ENCODE assay signal across 20 cellular contexts in the genomic region with DNA sequence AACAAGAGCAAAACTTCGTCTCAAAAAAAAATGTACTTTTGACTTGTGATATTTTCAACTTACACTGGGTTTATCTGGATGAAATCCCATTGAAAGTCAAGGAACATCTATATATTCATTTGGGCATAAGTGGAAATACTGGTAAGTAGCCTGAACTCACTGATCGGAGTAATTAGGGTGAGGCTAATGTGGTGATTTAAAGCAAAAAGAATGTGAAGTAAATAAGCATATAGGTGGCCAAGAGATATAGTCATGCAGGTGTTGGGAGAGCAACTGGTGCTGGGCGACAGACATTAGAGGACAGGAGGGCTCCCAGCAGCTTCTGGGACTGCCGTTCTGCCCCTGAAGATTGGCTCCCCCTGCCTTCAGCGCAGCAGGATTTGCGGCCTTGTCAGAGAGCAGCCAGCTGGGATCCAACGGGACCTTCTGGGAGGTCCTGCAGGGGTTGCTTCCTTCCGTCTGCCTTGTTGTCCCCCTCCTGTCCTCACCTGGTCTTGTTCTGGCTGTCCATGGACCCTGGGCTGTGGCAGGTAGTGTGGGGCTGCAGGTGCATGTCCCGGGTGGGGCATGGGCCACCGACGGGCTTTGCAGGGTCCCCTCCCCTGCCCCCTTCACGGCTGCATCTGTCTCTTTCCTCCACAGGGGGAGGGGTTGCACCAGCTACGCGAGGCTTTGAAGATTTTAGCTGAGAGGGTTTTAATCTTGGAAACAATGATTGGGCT. TPM values are rescaled to one million over a fixed set of nuclear protein-coding genes. Genes with fewer than 3 reads are reported as not detected.
DNase-seq lines count a peak whose midpoint lies in the region; ATAC-seq and TF ChIP-seq lines count a peak whose summit lies in the region.
"Had no signal": no experiment of that assay in that cellular context is flagged by ENCODE, and none has a peak within 500 bp of the region (broad histone marks: within the 10 kb centered on the region; RNA-seq: fewer than 3 reads in every experiment).

No MANE protein-coding gene starts in this region.

- H3K27ac ChIP-seq in KMS-11 (no peak overlapping the region), neural progenitor cell (no peak overlapping the region)
- H3K27ac ChIP-seq: 22Rv1, SJCRH30 had no signal

- H3K36me3 Mint-ChIP-seq in neural progenitor cell = peaks cover 11% of the 10 kb centered on the region
- H3K36me3 Mint-ChIP-seq: CD4-positive, CD25-positive, alpha-beta regulatory T cell; IgD-negative memory B cell had no signal

- TF ChIP-seq CTCF in KMS-11 (conservative IDR thresholded peaks at IDR 0.05; ENCODE audit: low read depth, low read length) = no peak
- TF ChIP-seq CTCF in epithelial cell of esophagus (IDR thresholded peaks at IDR 0.05; ENCODE audit: insufficient read depth, low read depth, low read length, missing control alignments) = no peak
- no peak for TF ChIP-seq CTCF in neural progenitor cell (IDR thresholded peaks at IDR 0.05)

- no peaks in the 10 kb centered on the region for H3F3A ChIP-seq in neural progenitor cell (ENCODE audit: low read depth)

- H4K20me1 ChIP-seq in KMS-11 (ENCODE audit: insufficient read depth) = no peaks in the 10 kb centered on the region
- no peaks in the 10 kb centered on the region for H4K20me1 ChIP-seq in neural progenitor cell (ENCODE audit: low read depth)

- peaks cover 7% of the 10 kb centered on the region for H3K4me1 ChIP-seq in KMS-11 (ENCODE audit: low read depth, poor library complexity, severe bottlenecking)
- peaks cover 8% of the 10 kb centered on the region for H3K4me1 ChIP-seq in neural progenitor cell
- H3K4me1 ChIP-seq: Caco-2, SJCRH30 had no signal

- no peaks in the 10 kb centered on the region for H3K27me3 Mint-ChIP-seq in neural progenitor cell (ENCODE audit: insufficient read depth, low read depth)

- H2AFZ ChIP-seq in KMS-11 (ENCODE audit: low read depth) (peak overlapping the region; percentile 33; the same call in 1 of the 2 replicates), neural progenitor cell (replicated peaks) (no peak overlapping the region)

- H3K4me2 ChIP-seq in KMS-11 = no peak overlapping the region
- no peak overlapping the region for H3K4me2 ChIP-seq in neural progenitor cell

- ATAC-seq in GM19467 (IDR thresholded peaks at IDR 0.05; ENCODE audit: unreplicated experiment) = no peak

- no peaks in the 10 kb centered on the region for H3K4me1 Mint-ChIP-seq in neural progenitor cell

- no peaks in the 10 kb centered on the region for H3K79me2 ChIP-seq in KMS-11 (ENCODE audit: insufficient read depth, low read depth)
- no peaks in the 10 kb centered on the region for H3K79me2 ChIP-seq in neural progenitor cell (ENCODE audit: low read depth)

- H3K36me3 ChIP-seq in KMS-11 (ENCODE audit: insufficient read depth) (no peaks in the 10 kb centered on the region), neural progenitor cell (no peaks in the 10 kb centered on the region)
- H3K36me3 ChIP-seq: SJCRH30 had no signal

- no peak overlapping the region for H3K4me3 ChIP-seq in KMS-11 (IDR thresholded peaks at IDR 0.05; ENCODE audit: insufficient read depth, low read depth, low read length)
- no peak overlapping the region for H3K4me3 ChIP-seq in epithelial cell of esophagus (ENCODE audit: low read length)
- H3K4me3 ChIP-seq in neural progenitor cell = no peak overlapping the region
- H3K4me3 ChIP-seq: SJCRH30 had no signal

- DNase-seq in NCI-H82 (lab: John Stamatoyannopoulos, UW) = peak; percentile 72
- no peak for DNase-seq in NCI-H82 treated with DMSO at 0.1 percent for 48 hours (lab: John Stamatoyannopoulos, UW; ENCODE audit: unreplicated experiment)
- peak; percentile 57 for DNase-seq in epithelial cell of esophagus (ENCODE audit: low read depth)
- peak; percentile 19 for DNase-seq in neural progenitor cell (ENCODE audit: low spot score)
- no peak for DNase-seq in stimulated activated naive CD4-positive, alpha-beta T cell treated with Interleukin-2 at 50 U/mL for 16 hours (lab: John Stamatoyannopoulos, UW)
- no peak for DNase-seq in stimulated activated CD4-positive, alpha-beta T cell treated with anti-CD3 and anti-CD28 coated beads, Interleukin-2, amount 100 ng/mL, for 24 hours
- DNase-seq: Caco-2; CD4-positive, CD25-positive, alpha-beta regulatory T cell; EL; HCEC 1CT; NCI-H187; NCI-H526 treated with DMSO at 0.1 percent for 48 hours; NK-92 treated with Interleukin-12 subunit alpha and Interleukin-12 subunit beta, amount 100 ng/mL, for 24 hours; RPMI8226; SJCRH30 had no signal

- H3K27me3 ChIP-seq in KMS-11 (ENCODE audit: insufficient read depth, low read depth) = no peaks in the 10 kb centered on the region
- H3K27me3 ChIP-seq in neural progenitor cell = no peaks in the 10 kb centered on the region
- H3K27me3 ChIP-seq: SJCRH30 had no signal

- no peaks in the 10 kb centered on the region for H3K9me3 ChIP-seq in neural progenitor cell (ENCODE audit: low read depth)
- H3K9me3 ChIP-seq: Caco-2, SJCRH30 had no signal

- H3K27ac Mint-ChIP-seq in neural progenitor cell = no peak overlapping the region
- H3K27ac Mint-ChIP-seq: B cell; CD4-positive, CD25-positive, alpha-beta regulatory T cell; IgD-negative memory B cell had no signal

- H3K4me3 Mint-ChIP-seq in neural progenitor cell = no peak overlapping the region
- H3K4me3 Mint-ChIP-seq: B cell; CD4-positive, CD25-positive, alpha-beta regulatory T cell; IgD-negative memory B cell had no signal

- H3K9ac ChIP-seq in KMS-11 = no peak overlapping the region
- H3K9ac ChIP-seq in neural progenitor cell = no peak overlapping the region

- no peaks in the 10 kb centered on the region for H3K9me3 Mint-ChIP-seq in neural progenitor cell
- H3K9me3 Mint-ChIP-seq: CD4-positive, CD25-positive, alpha-beta regulatory T cell; IgD-negative memory B cell had no signal

RNA-seq across cellular contexts. Expression of a gene that starts 14.1 kb away (rescaled TPM):
- 16.3 and 78.8 TPM in 2 replicates for total RNA-seq in neural progenitor cell (ENCODE audit: low replicate concordance)

RNA-seq across cellular contexts. Expression of a gene that starts 14.3 kb away (rescaled TPM):
- total RNA-seq in neural progenitor cell (ENCODE audit: low replicate concordance) = 281 and 379 TPM in 2 replicates

RNA-seq across cellular contexts. Expression of a gene that starts 48.0 kb away (rescaled TPM):
- total RNA-seq in neural progenitor cell (ENCODE audit: low replicate concordance) = 6.7 and 17.7 TPM in 2 replicates
- total RNA-seq: B cell had no signal

RNA-seq across cellular contexts. Expression of a gene that starts 52.7 kb away (rescaled TPM):
- 0.95 and 5.1 TPM in 2 replicates for total RNA-seq in neural progenitor cell (ENCODE audit: low replicate concordance)
- total RNA-seq: B cell had no signal

Comparison
In these comparisons a context has a peak if more than half of its experiments do, and no peak if none do; other contexts are left out.
1. DNase-seq: peak in NCI-H82 (single experiment), epithelial cell of esophagus (single experiment) and neural progenitor cell (single experiment); none in NCI-H82 treated with DMSO at 0.1 percent for 48 hours (single experiment), stimulated activated naive CD4-positive, alpha-beta T cell treated with Interleukin-2 at 50 U/mL for 16 hours (single experiment) and stimulated activated CD4-positive, alpha-beta T cell treated with anti-CD3 and anti-CD28 coated beads, Interleukin-2, amount 100 ng/mL, for 24 hours (0 of 2).